In the genomic region with DNA sequence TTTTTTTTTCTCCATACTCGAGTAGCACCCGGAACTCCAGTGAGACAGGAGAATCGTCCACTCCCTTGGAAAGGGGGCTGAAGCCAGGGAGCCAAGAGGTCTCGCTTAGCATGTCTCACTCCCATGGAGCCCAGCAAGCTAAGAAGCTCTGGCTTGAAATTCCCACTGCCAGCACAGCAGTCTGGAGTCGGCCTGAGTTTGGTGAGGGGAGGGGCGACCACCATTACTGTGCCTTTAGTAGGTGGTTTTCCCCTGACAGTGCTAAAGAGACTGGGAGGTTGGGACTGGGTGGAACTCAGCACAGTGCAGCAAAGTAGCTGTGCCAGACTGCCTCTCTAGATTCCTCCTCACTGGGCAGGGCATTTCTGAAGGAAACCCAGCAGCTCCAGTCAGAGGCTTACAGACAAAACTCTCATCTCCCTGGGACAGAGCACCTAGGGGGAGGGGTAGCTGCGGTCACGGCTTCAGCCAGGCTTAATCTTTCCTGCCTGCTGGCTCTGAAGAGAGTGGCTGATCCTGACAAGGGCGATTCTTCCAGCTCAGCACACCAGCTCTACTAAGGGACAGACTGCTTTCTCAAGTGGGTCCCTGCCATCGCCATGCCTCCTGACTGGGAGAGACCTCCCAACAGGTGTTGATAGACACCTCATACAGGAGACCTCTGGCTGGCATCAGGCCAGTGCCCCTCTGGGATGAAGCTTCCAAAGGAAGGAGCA, we compare ENCODE assay signal across 17 cellular contexts.
DNase-seq lines count a peak whose midpoint lies in the region; ATAC-seq and TF ChIP-seq lines count a peak whose summit lies in the region.
"Had no signal": no experiment of that assay in that cellular context is flagged by ENCODE, and none has a peak within 500 bp of the region (broad histone marks: within the 10 kb centered on the region; RNA-seq: fewer than 3 reads in every experiment).

No MANE protein-coding gene starts in this region.

- no peak overlapping the region for H3K4me3 ChIP-seq in HEK293 (ENCODE audit: low read depth, low read length)
- H3K4me3 ChIP-seq in fibroblast of the aortic adventitia (ENCODE audit: low read depth, low read length) = no peak overlapping the region
- no peak overlapping the region for H3K4me3 ChIP-seq in transverse colon
- H3K4me3 ChIP-seq: coronary artery, prostate gland, spleen, upper lobe of left lung had no signal

- no peak for TF ChIP-seq EP300 in transverse colon (IDR thresholded peaks at IDR 0.05; ENCODE audit: low read depth)

- H3K27me3 ChIP-seq in transverse colon = no peaks in the 10 kb centered on the region
- H3K27me3 ChIP-seq: spleen, upper lobe of left lung had no signal

- DNase-seq in OCI-M1 (lab: John Stamatoyannopoulos, UW) (peak; percentile 0), fibroblast of the aortic adventitia (ENCODE audit: low read depth) (peak; percentile 20), myocyte (ENCODE audit: low read depth) (peak; percentile 53), SKM-1 (lab: John Stamatoyannopoulos, UW; ENCODE audit: unreplicated experiment) (no peak), transverse colon (no peak), NCI-H1417 (lab: John Stamatoyannopoulos, UW) (no peak)
- DNase-seq: activated CD4-positive, alpha-beta T cell treated with anti-CD3 and anti-CD28 coated beads for 4 hours; NCI-H1092 treated with DMSO at 0.1 percent for 48 hours; NCI-H2081 treated with DMSO at 0.1 percent for 48 hours; spleen; stimulated activated CD4-positive, alpha-beta T cell treated with anti-CD3 and anti-CD28 coated beads, Interleukin-4, amount 100 ng/mL, for 24 hours; SW 1271 had no signal

- 83% methylated on average over 9 of the region's 10 CpGs; no CpG with 5 or more reads in 1 of the 2 donors for WGBS in transverse colon (ENCODE audit: low coverage in 1 of 2), 2 donors

- no peak for TF ChIP-seq CTCF in HEK293 (tag by site-specific recombination; IDR thresholded peaks at IDR 0.05)
- no peak for TF ChIP-seq CTCF in fibroblast of the aortic adventitia (IDR thresholded peaks at IDR 0.05; ENCODE audit: insufficient read depth, low read length)
- TF ChIP-seq CTCF in transverse colon (IDR thresholded peaks at IDR 0.05) = no peak

- CTCF ChIA-PET in HEK293 (lab: Yijun Ruan, JAX) = interaction anchor here (0.9 kb wide), 1 partner anchor 78 kb away, joined by 3 read pairs; no protein-coding TSS in a partner anchor

- no peaks in the 10 kb centered on the region for H3K4me1 ChIP-seq in HEK293 (ENCODE audit: control insufficient read depth, insufficient read depth, low read length)
- no peaks in the 10 kb centered on the region for H3K4me1 ChIP-seq in transverse colon
- H3K4me1 ChIP-seq: prostate gland, spleen, upper lobe of left lung had no signal

- H3K27ac ChIP-seq in HEK293 (ENCODE audit: extremely low read depth, low read depth, low read length) = no peak overlapping the region
- no peak overlapping the region for H3K27ac ChIP-seq in transverse colon
- H3K27ac ChIP-seq: coronary artery, prostate gland, spleen, upper lobe of left lung had no signal

- in situ Hi-C loops in transverse colon (cut with MboI; ENCODE audit: low pct_ligation_motif_present in 1 of 4, low pct_unique_long_range_greater_than_20kb in 1 of 4, low sequenced_read_pairs in 3 of 4) = no loop called here

- no peak for TF ChIP-seq POLR2A in transverse colon (IDR thresholded peaks at IDR 0.05)

- H3K36me3 ChIP-seq in HEK293 (ENCODE audit: control insufficient read depth in 2 of 2, insufficient read depth in 1 of 2, low read length in 2 of 2) (no peaks in the 10 kb centered on the region), transverse colon (no peaks in the 10 kb centered on the region)
- H3K36me3 ChIP-seq: prostate gland, spleen, upper lobe of left lung had no signal

- no peak for ATAC-seq in GM21367 (IDR thresholded peaks at IDR 0.05; ENCODE audit: unreplicated experiment)

- H3K9me3 ChIP-seq in HEK293 (ENCODE audit: control insufficient read depth, insufficient read depth, low read depth, low read length) (no peaks in the 10 kb centered on the region), transverse colon (peaks cover 3 to 7% of the 10 kb centered on the region in 2 donors)
- H3K9me3 ChIP-seq: prostate gland had no signal

- POLR2A ChIA-PET in HEK293 (lab: Yijun Ruan, JAX) = no interaction called here

- intact Hi-C loops in transverse colon (cut with DNase I; ENCODE audit: low total_unique reads) = no loop called here

TF ChIP-seq in HEK293, 187 proteins besides CTCF, POLR2A, EP300 and RAD21:
- TF ChIP-seq ZNF324 (tag by site-specific recombination; IDR thresholded peaks at IDR 0.05) (no peak), ZFP37 (tag by site-specific recombination; IDR thresholded peaks at IDR 0.05) (0 out of 2 replicates have a peak, but pooled peaks have one; percentile 51), BCL11A (tag by site-specific recombination; IDR thresholded peaks at IDR 0.05; ENCODE audit: low read depth) (no peak), ZNF704 (tag by site-specific recombination; IDR thresholded peaks at IDR 0.05) (no peak), PRDM10 (tag by site-specific recombination; IDR thresholded peaks at IDR 0.05) (peak; percentile 30; the same call in 1 of the 2 replicates)

Comparison
In these comparisons a context has a peak if more than half of its experiments do, and no peak if none do; other contexts are left out.
1. DNase-seq: peak in OCI-M1 (single experiment), fibroblast of the aortic adventitia (single experiment) and myocyte (single experiment); none in SKM-1 (single experiment), transverse colon (single experiment) and NCI-H1417 (0 of 3).